8 cellular contexts compared by ENCODE assay signal in genomic region chr1:36149237-36149972, GRCh38. TPM values are rescaled to one million over a fixed set of nuclear protein-coding genes. Genes with fewer than 3 reads are reported as not detected.
A peak's percentile ranks its signal among the peaks of the same experiment; 100 is the strongest.
DNase-seq lines count a peak whose midpoint lies in the region; ATAC-seq and TF ChIP-seq lines count a peak whose summit lies in the region.

Gene TRAPPC3, minus strand, starts transcription at chr1:36149486. Its CDS starts 108 bp downstream, at chr1:36149378.

- H3K4me1 ChIP-seq in PC-9 (replicated peaks; ENCODE audit: insufficient read depth) (peaks cover 34% of the 10 kb centered on the region), mucosa of rectum (ENCODE audit: control insufficient read depth in 2 of 2, insufficient read depth in 2 of 2, low read length in 2 of 2) (peaks cover 28 to 30% of the 10 kb centered on the region in 2 donors)

- H3F3A ChIP-seq in PC-9 (ENCODE audit: insufficient read depth, low read depth): peaks cover 10% of the 10 kb centered on the region

- H3K27ac ChIP-seq in PC-9 (peak within 1 kb of the TSS; percentile 95), mucosa of rectum (ENCODE audit: low read depth in 2 of 2, low read length in 2 of 2) (peak within 1 kb of the TSS; percentile 90 to 95)

- peak; percentile 87 for ATAC-seq in GM21717 (IDR thresholded peaks at IDR 0.05; ENCODE audit: unreplicated experiment)

- CTCF ChIA-PET in PC-9 (lab: Charles Lee): interaction anchor here (0.6 to 3.3 kb wide), 18 partner anchors 10 to 283 kb away, joined by 3 to 42 read pairs (median 4); partner anchors contain the start of genes SH3D21 and THRAP3

- peak within 1 kb of the TSS; percentile 91 to 92 for H3K9ac ChIP-seq in mucosa of rectum (ENCODE audit: low read depth in 1 of 2, low read length in 2 of 2)

- in situ Hi-C loops in KBM-7 (cut with MboI; ENCODE audit: low pct_unique_long_range_greater_than_20kb, low sequenced_read_pairs): no loop called here

- no peaks in the 10 kb centered on the region for H3K9me2 ChIP-seq in PC-9 (ENCODE audit: insufficient read depth)

- peaks cover 3% of the 10 kb centered on the region; the same call in 1 of the 2 replicates for H4K20me1 ChIP-seq in PC-9 (ENCODE audit: insufficient read depth)

- H3K36me3 ChIP-seq in PC-9 (ENCODE audit: low read depth) (0 out of 2 replicates have a peak, but pooled peaks cover 5% of the 10 kb centered on the region), mucosa of rectum (ENCODE audit: control insufficient read depth in 2 of 2, insufficient read depth in 2 of 2, low read length in 2 of 2) (no peaks in the 10 kb centered on the region)

- peak within 1 kb of the TSS; percentile 67 for H3K4me3 ChIP-seq in PC-9
- H3K4me3 ChIP-seq in epithelial cell of proximal tubule (ENCODE audit: low read depth, low read length): peak within 1 kb of the TSS; percentile 65
- H3K4me3 ChIP-seq in mucosa of rectum (ENCODE audit: low read length in 2 of 2): peak within 1 kb of the TSS; percentile 88 to 94

- peaks cover 39% of the 10 kb centered on the region for H3K79me2 ChIP-seq in PC-9 (ENCODE audit: low read depth)

- no peaks in the 10 kb centered on the region for H3K9me3 ChIP-seq in PC-9 (ENCODE audit: insufficient read depth, low read depth)
- no peaks in the 10 kb centered on the region for H3K9me3 ChIP-seq in mucosa of rectum (ENCODE audit: control insufficient read depth in 2 of 2, low read length in 2 of 2)

- BruUV-seq in PC-9 (replicated peaks; lab: Mats Ljungman, UMichigan): no TSS peak

- DNase-seq in DMS79 treated with DMSO at 0.1 percent for 48 hours (lab: John Stamatoyannopoulos, UW): peak; percentile 100
- peak; percentile 100 for DNase-seq in KBM-7
- DNase-seq in PC-9: peak; percentile 98 to 100
- peak; percentile 99 for DNase-seq in activated T-cell treated with anti-CD3 and anti-CD28 coated beads, Interleukin-2, amount 50 U/mL, for 1 hour
- peak; percentile 98 for DNase-seq in epithelial cell of proximal tubule (ENCODE audit: low read depth)
- DNase-seq in stimulated activated CD8-positive, alpha-beta memory T cell treated with anti-CD3 and anti-CD28 coated beads, Interleukin-4, amount 100 ng/mL, for 48 hours: peak; percentile 100

- TF ChIP-seq CTCF in PC-9 (conservative IDR thresholded peaks at IDR 0.05) (peak; percentile 89), epithelial cell of proximal tubule (conservative IDR thresholded peaks at IDR 0.05; ENCODE audit: low read depth, low read length) (peak; percentile 95)

- H3K4me2 ChIP-seq in PC-9: peak within 1 kb of the TSS; percentile 84

- intact Hi-C loops in PC-9 (cut with micrococcal nuclease; ENCODE audit: unreplicated experiment): loop anchor here (1.0 kb wide), 8 partner anchors 39 to 271 kb away; partner anchors contain the start of gene THRAP3

- peak within 1 kb of the TSS; percentile 74 for H2AFZ ChIP-seq in PC-9

- POLR2A ChIA-PET in PC-9 (lab: Charles Lee; ENCODE audit: unreplicated experiment): interaction anchor here (0.6 to 1.6 kb wide), 7 partner anchors 12 to 467 kb away, joined by 3 to 8 read pairs (median 4); partner anchors contain the start of gene SH3D21

- H3K27me3 ChIP-seq in PC-9 (ENCODE audit: insufficient read depth, low read depth) (no peaks in the 10 kb centered on the region), mucosa of rectum (ENCODE audit: control insufficient read depth in 2 of 2, insufficient read depth in 2 of 2, low read length in 2 of 2) (no peaks in the 10 kb centered on the region)

RNA-seq across cellular contexts. Expression of gene TRAPPC3, which starts in this region (rescaled TPM):
- total RNA-seq in PC-9 (2021) (112 and 116 TPM in 2 replicates), epithelial cell of proximal tubule (95.9 and 136 TPM in 2 replicates)

Comparison
In these comparisons a context has a peak if more than half of its experiments do, and no peak if none do; other contexts are left out.
1. Peak in every context shown above with its lines: DNase-seq, ATAC-seq, H3K4me3 ChIP-seq and H3K27ac ChIP-seq.